9 cellular contexts compared by ENCODE assay signal in the genomic region with DNA sequence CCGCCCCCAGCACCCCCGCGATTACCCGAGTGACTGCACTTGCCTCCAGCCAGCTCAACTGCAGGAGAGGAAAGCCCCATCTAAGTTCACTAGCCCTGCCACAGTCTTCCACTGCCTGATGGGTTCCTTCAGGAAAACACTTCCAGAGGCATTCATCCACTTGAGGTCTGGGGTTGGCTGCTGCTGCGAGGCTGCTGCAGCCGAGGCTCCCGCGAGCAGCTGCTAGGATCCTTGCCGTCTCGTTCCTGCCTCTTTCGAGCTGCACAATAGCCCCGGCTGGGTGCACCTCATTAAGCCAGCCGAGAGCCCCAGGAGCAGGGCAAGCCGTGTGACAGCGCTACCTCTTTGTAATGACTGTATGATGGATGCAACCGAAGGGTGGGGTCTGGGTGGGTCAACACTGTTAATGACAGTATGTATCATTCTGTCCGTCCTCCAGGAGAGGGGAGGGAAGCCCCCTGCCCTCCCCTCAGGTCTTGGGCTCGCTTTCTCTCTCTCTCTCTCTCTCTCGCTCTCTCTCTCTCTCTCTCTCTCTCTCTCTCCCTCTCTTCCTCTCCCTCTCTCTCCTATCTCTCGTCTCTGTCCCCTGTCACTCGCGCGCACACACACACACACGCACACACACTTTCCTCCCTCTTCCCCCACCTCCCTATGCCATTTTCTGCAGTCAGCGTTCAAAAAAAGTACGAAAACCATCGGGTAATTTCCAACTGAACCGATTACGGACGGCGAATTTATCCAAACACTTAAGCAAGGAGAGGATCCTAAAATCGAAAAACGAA. TPM values are rescaled to one million over a fixed set of nuclear protein-coding genes. Genes with fewer than 3 reads are reported as not detected.
DNase-seq lines count a peak whose midpoint lies in the region; ATAC-seq, FAIRE-seq and TF ChIP-seq lines count a peak whose summit lies in the region.
"Had no signal": no experiment of that assay in that cellular context is flagged by ENCODE, and none has a peak within 500 bp of the region (broad histone marks: within the 10 kb centered on the region; RNA-seq: fewer than 3 reads in every experiment).

No MANE protein-coding gene starts in this region.

- dilution Hi-C loops in IMR-90 (cut with HindIII; ENCODE audit: low sequenced_read_pairs, unreplicated experiment) = no loop called here

- H3K4me1 ChIP-seq in IMR-90 (ENCODE audit: control insufficient read depth, insufficient read depth, low read length) (no peaks in the 10 kb centered on the region), mucosa of rectum (ENCODE audit: control insufficient read depth in 2 of 2, insufficient read depth in 2 of 2, low read length in 2 of 2) (no peaks in the 10 kb centered on the region), small intestine (ENCODE audit: control insufficient read depth in 2 of 2, insufficient read depth in 1 of 2, low read depth in 1 of 2, low read length in 1 of 2) (no peaks in the 10 kb centered on the region)

- DNase-seq in A172 (ENCODE audit: low spot score) (peak; percentile 36), IMR-90 (no peak), chondrocyte (ENCODE audit: low spot score) (peak; percentile 56), small intestine (no peak), CD1c-positive myeloid dendritic cell (ENCODE audit: extremely low spot score) (no peak)
- no peak for DNase-seq in activated naive CD8-positive, alpha-beta T cell treated with anti-CD3 and anti-CD28 coated beads for 36 hours

- H3K27ac ChIP-seq in IMR-90 (ENCODE audit: insufficient read depth, low read length) (no peak overlapping the region), mucosa of rectum (ENCODE audit: low read depth in 2 of 2, low read length in 2 of 2) (no peak overlapping the region), small intestine (ENCODE audit: low read depth in 1 of 2, low read length in 1 of 2) (no peak overlapping the region)

- no peak overlapping the region for H3K23ac ChIP-seq in IMR-90 (ENCODE audit: low read depth, low read length)

- FAIRE-seq in small intestine (lab: Jason Lieb, UNC) = no peak

- no peak overlapping the region for H4K8ac ChIP-seq in IMR-90 (ENCODE audit: low read depth in 2 of 2, low read length in 2 of 2)

- H3K9me3 ChIP-seq in IMR-90 (ENCODE audit: control insufficient read depth, insufficient read depth, low read length) = no peaks in the 10 kb centered on the region
- H3K9me3 ChIP-seq in mucosa of rectum (ENCODE audit: control insufficient read depth in 2 of 2, low read length in 2 of 2) = no peaks in the 10 kb centered on the region
- no peaks in the 10 kb centered on the region for H3K9me3 ChIP-seq in small intestine (ENCODE audit: control insufficient read depth, low read depth)

- no peak overlapping the region for H3K9ac ChIP-seq in IMR-90 (ENCODE audit: low read depth, low read length)
- H3K9ac ChIP-seq in mucosa of rectum (ENCODE audit: low read depth in 1 of 2, low read length in 2 of 2) = no peak overlapping the region

- in situ Hi-C loops in IMR-90 (cut with MboI; ENCODE audit: low sequenced_read_pairs) = no loop called here

- H3K4me1 Mint-ChIP-seq in chondrocyte (ENCODE audit: low read depth) = peaks cover 20% of the 10 kb centered on the region
- peaks cover 6% of the 10 kb centered on the region for H3K4me1 Mint-ChIP-seq in activated naive CD8-positive, alpha-beta T cell treated with anti-CD3 and anti-CD28 coated beads for 36 hours

- peak overlapping the region; percentile 21 for H2AFZ ChIP-seq in IMR-90 (replicated peaks; ENCODE audit: low read length, poor library complexity)

- intact Hi-C loops in IMR-90 (cut with micrococcal nuclease) = no loop called here

- no peak for TF ChIP-seq CTCF in IMR-90 (conservative IDR thresholded peaks at IDR 0.05; ENCODE audit: low read depth, low read length)
- no peak for TF ChIP-seq CTCF in chondrocyte (IDR thresholded peaks at IDR 0.05)

- POLR2A ChIA-PET in IMR-90 (lab: Charles Lee; ENCODE audit: unreplicated experiment) = no interaction called here

- H3K9me1 ChIP-seq in IMR-90 (ENCODE audit: insufficient read depth, low read length) = no peaks in the 10 kb centered on the region

- no peaks in the 10 kb centered on the region for H3K36me3 Mint-ChIP-seq in chondrocyte (ENCODE audit: low read depth)
- no peaks in the 10 kb centered on the region for H3K36me3 Mint-ChIP-seq in activated naive CD8-positive, alpha-beta T cell treated with anti-CD3 and anti-CD28 coated beads for 36 hours

- no peak overlapping the region for H3K18ac ChIP-seq in IMR-90 (ENCODE audit: low read depth, low read length)

- H3K36me3 ChIP-seq in IMR-90 (ENCODE audit: control insufficient read depth, insufficient read depth, low read length) (no peaks in the 10 kb centered on the region), mucosa of rectum (ENCODE audit: control insufficient read depth in 2 of 2, insufficient read depth in 2 of 2, low read length in 2 of 2) (no peaks in the 10 kb centered on the region), small intestine (ENCODE audit: control insufficient read depth in 2 of 2, insufficient read depth in 2 of 2, low read length in 2 of 2) (no peaks in the 10 kb centered on the region)

- H3K14ac ChIP-seq in IMR-90 (replicated peaks; ENCODE audit: low read depth, low read length) = no peak overlapping the region

- no peaks in the 10 kb centered on the region for H3K79me1 ChIP-seq in IMR-90 (ENCODE audit: low read depth in 1 of 2, low read length in 2 of 2)

- no peaks in the 10 kb centered on the region for H3K9me3 Mint-ChIP-seq in chondrocyte (ENCODE audit: low read depth)
- peaks cover 7% of the 10 kb centered on the region for H3K9me3 Mint-ChIP-seq in activated naive CD8-positive, alpha-beta T cell treated with anti-CD3 and anti-CD28 coated beads for 36 hours
- H3K9me3 Mint-ChIP-seq: stimulated activated naive CD8-positive, alpha-beta T cell treated with anti-CD3 and anti-CD28 coated beads, Interleukin-15, Interleukin-2, amounts not matched to agents 100 ng/mL and 50 ng/mL, for 24 hours had no signal

- no peak for ATAC-seq in IMR-90 (ENCODE audit: low read depth)
- no peak for ATAC-seq in GM21360 (IDR thresholded peaks at IDR 0.05; ENCODE audit: unreplicated experiment)

- no peak overlapping the region for H2AK9ac ChIP-seq in IMR-90 (replicated peaks; ENCODE audit: low read depth, low read length, poor library complexity)

- no TSS peak for BruUV-seq in IMR-90 (replicated peaks; lab: Mats Ljungman, UMichigan)

- H2BK20ac ChIP-seq in IMR-90 (ENCODE audit: low read depth, low read length) = no peak overlapping the region

- TF ChIP-seq RAD21 in IMR-90 (IDR thresholded peaks at IDR 0.05; ENCODE audit: low read length) = no peak

- no peak overlapping the region for H3K27ac Mint-ChIP-seq in chondrocyte (ENCODE audit: unreplicated experiment)
- no peak overlapping the region for H3K27ac Mint-ChIP-seq in activated naive CD8-positive, alpha-beta T cell treated with anti-CD3 and anti-CD28 coated beads for 36 hours
- H3K27ac Mint-ChIP-seq: stimulated activated naive CD8-positive, alpha-beta T cell treated with anti-CD3 and anti-CD28 coated beads, Interleukin-15, Interleukin-2, amounts not matched to agents 100 ng/mL and 50 ng/mL, for 24 hours had no signal

- no peak overlapping the region for H3K4ac ChIP-seq in IMR-90 (ENCODE audit: low read depth, low read length)

- no peak overlapping the region for H2BK15ac ChIP-seq in IMR-90 (ENCODE audit: low read depth, low read length)

- peak overlapping the region; percentile 61 for H3K4me3 Mint-ChIP-seq in chondrocyte (ENCODE audit: unreplicated experiment)
- no peak overlapping the region for H3K4me3 Mint-ChIP-seq in activated naive CD8-positive, alpha-beta T cell treated with anti-CD3 and anti-CD28 coated beads for 36 hours
- H3K4me3 Mint-ChIP-seq: stimulated activated naive CD8-positive, alpha-beta T cell treated with anti-CD3 and anti-CD28 coated beads, Interleukin-15, Interleukin-2, amounts not matched to agents 100 ng/mL and 50 ng/mL, for 24 hours had no signal

- H4K91ac ChIP-seq in IMR-90 (ENCODE audit: insufficient read depth, low read depth, low read length) = no peak overlapping the region

- H3K27me3 ChIP-seq in IMR-90 (ENCODE audit: control insufficient read depth, insufficient read depth, low read length) = no peaks in the 10 kb centered on the region
- peaks cover 16 to 25% of the 10 kb centered on the region in 2 donors for H3K27me3 ChIP-seq in mucosa of rectum (ENCODE audit: control insufficient read depth in 2 of 2, insufficient read depth in 2 of 2, low read length in 2 of 2)
- H3K27me3 ChIP-seq in small intestine (ENCODE audit: control insufficient read depth in 2 of 2, insufficient read depth in 2 of 2, low read length in 2 of 2) = peaks cover 0 to 7% of the 10 kb centered on the region in 2 donors

- H3K56ac ChIP-seq in IMR-90 (ENCODE audit: extremely low read depth, insufficient read depth, low read length) = no peak overlapping the region

- CTCF ChIA-PET in IMR-90 (lab: Yijun Ruan, JAX) = no interaction called here

- H4K5ac ChIP-seq in IMR-90 (ENCODE audit: low read depth, low read length) = no peak overlapping the region

- no peaks in the 10 kb centered on the region for H4K20me1 ChIP-seq in IMR-90 (ENCODE audit: insufficient read depth, low read length)

- no peak overlapping the region for H2BK5ac ChIP-seq in IMR-90 (ENCODE audit: low read depth, low read length, poor library complexity, severe bottlenecking)

- no peak overlapping the region for H3K4me2 ChIP-seq in IMR-90 (ENCODE audit: low read depth, low read length)

- no peak overlapping the region for H2AK5ac ChIP-seq in IMR-90 (ENCODE audit: low read depth, low read length)

- no peak overlapping the region for H3K4me3 ChIP-seq in IMR-90 (ENCODE audit: insufficient read depth, low read depth, low read length)
- peak overlapping the region; percentile 64 to 68 for H3K4me3 ChIP-seq in mucosa of rectum (ENCODE audit: low read length in 2 of 2)
- no peak overlapping the region for H3K4me3 ChIP-seq in small intestine (ENCODE audit: low read depth in 1 of 2, low read length in 2 of 2)

- H3K27me3 Mint-ChIP-seq in chondrocyte (ENCODE audit: low read depth) = peaks cover 28% of the 10 kb centered on the region
- peaks cover 37% of the 10 kb centered on the region for H3K27me3 Mint-ChIP-seq in activated naive CD8-positive, alpha-beta T cell treated with anti-CD3 and anti-CD28 coated beads for 36 hours

- TF ChIP-seq POLR2A in IMR-90 (IDR thresholded peaks at IDR 0.05; ENCODE audit: low read depth, low read length) = no peak

- no peak overlapping the region for H2BK120ac ChIP-seq in IMR-90 (ENCODE audit: low read depth, low read length)

- 0% methylated on average over 6 of the region's 33 CpGs; no CpG with 5 or more reads in 1 of the 2 experiments for WGBS in IMR-90 (ENCODE audit: extremely low coverage in 2 of 2, insufficient read length in 1 of 2), 2 experiments
- 4 to 15% (median 13%) methylated on average over 31 to 33 of the region's 33 CpGs for WGBS in small intestine, 3 donors

RNA-seq across cellular contexts. Expression of a gene that starts 24.4 kb away (rescaled TPM):
- 7.7 and 27.5 TPM in 2 replicates for total RNA-seq in A172 (2014; rRNA removed; shearing (Covaris generic))
- 0.28 and 0.36 TPM in 2 replicates for total RNA-seq in IMR-90 (2012; rRNA removed)
- polyA plus RNA-seq in IMR-90 (2012; rRNA removed) = 0.04 TPM in 1 of 2 replicates, not detected in the other
- polyA plus RNA-seq in IMR-90 (2012; cell fraction: cytosol; rRNA removed) = not detected in 2 replicates
- not detected in 2 replicates for polyA plus RNA-seq in IMR-90 (2012; cell fraction: nucleus; rRNA removed; ENCODE audit: low replicate concordance)
- 0.36 to 1.4 TPM (median 0.37 TPM) in 3 replicates for total RNA-seq in chondrocyte
- under 1 TPM in 1 of 3 donors, not detected in 2; 0.27 TPM for polyA plus RNA-seq in small intestine
- total RNA-seq in activated naive CD8-positive, alpha-beta T cell treated with anti-CD3 and anti-CD28 coated beads for 36 hours = not detected

Comparison
In these comparisons a context has a peak if more than half of its experiments do, and no peak if none do; other contexts are left out.
1. DNase-seq: peak in A172 (single experiment) and chondrocyte (single experiment); none in IMR-90 (single experiment), small intestine (single experiment), CD1c-positive myeloid dendritic cell (single experiment) and activated naive CD8-positive, alpha-beta T cell treated with anti-CD3 and anti-CD28 coated beads for 36 hours (single experiment).
2. H3K4me3 ChIP-seq: peak in mucosa of rectum (2 of 2); none in IMR-90 (single experiment) and small intestine (0 of 2).